In genomic region chr5:151673421-151673820, GRCh38 we compare ENCODE assay signal across 18 cellular contexts. TPM values are rescaled to one million over a fixed set of nuclear protein-coding genes. Genes with fewer than 3 reads are reported as not detected.
A peak's percentile ranks its signal among the peaks of the same experiment; 100 is the strongest.
DNase-seq lines count a peak whose midpoint lies in the region; ATAC-seq and TF ChIP-seq lines count a peak whose summit lies in the region.
"Had no signal": no experiment of that assay in that cellular context is flagged by ENCODE, and none has a peak within 500 bp of the region (broad histone marks: within the 10 kb centered on the region; RNA-seq: fewer than 3 reads in every experiment).

No MANE protein-coding gene starts in this region.

- intact Hi-C loops in breast epithelium (cut with DNase I; ENCODE audit: low total_unique reads): no loop called here
- intact Hi-C loops in MCF 10A (cut with micrococcal nuclease): no loop called here
- intact Hi-C loops in esophagus muscularis mucosa (cut with DNase I): no loop called here

- DNase-seq in breast epithelium (ENCODE audit: low spot score in 2 of 2) (no peak), MCF 10A (ENCODE audit: unreplicated experiment) (no peak), esophagus muscularis mucosa (ENCODE audit: extremely low spot score) (no peak), progenitor cell of endocrine pancreas (ENCODE audit: low spot score, unreplicated experiment) (no peak), upper lobe of left lung (no peak), occipital lobe (lab: John Stamatoyannopoulos, UW) (no peak), NCI-H1105 treated with DMSO at 0.1 percent for 48 hours (lab: John Stamatoyannopoulos, UW) (no peak), NCI-H2081 (lab: John Stamatoyannopoulos, UW) (no peak)
- DNase-seq: 8988T; activated naive CD4-positive, alpha-beta T cell treated with anti-CD3 and anti-CD28 coated beads, Interleukin-2, amount 10 ng/mL, durations not matched to agents 7 days and 5 days; activated T-cell treated with anti-CD3 and anti-CD28 coated beads for 4 hours; naive thymus-derived CD8-positive, alpha-beta T cell; NCI-H526; stimulated activated CD4-positive, alpha-beta T cell treated with anti-CD3 and anti-CD28 coated beads, Interleukin-4, amount 100 ng/mL, for 1 hour had no signal

- ATAC-seq in upper lobe of left lung (ENCODE audit: low FRiP score in 2 of 2): no peak
- ATAC-seq: left lobe of liver; naive thymus-derived CD8-positive, alpha-beta T cell had no signal

- no peak overlapping the region for H3K4me3 Mint-ChIP-seq in MCF 10A (ENCODE audit: unreplicated experiment)
- H3K4me3 Mint-ChIP-seq in progenitor cell of endocrine pancreas (ENCODE audit: low read depth): no peak overlapping the region
- H3K4me3 Mint-ChIP-seq: activated naive CD4-positive, alpha-beta T cell treated with anti-CD3 and anti-CD28 coated beads, Interleukin-2, amount 10 ng/mL, durations not matched to agents 7 days and 5 days; IgD-negative memory B cell; naive thymus-derived CD8-positive, alpha-beta T cell; type B pancreatic cell had no signal

- H3K4me1 ChIP-seq in breast epithelium (peaks cover 10 to 42% of the 10 kb centered on the region in 2 donors), esophagus muscularis mucosa (peaks cover 89 to 98% (median 93%) of the 10 kb centered on the region in 4 donors), upper lobe of left lung (peaks cover 80 to 97% (median 88%) of the 10 kb centered on the region in 4 donors)

- H3K27ac ChIP-seq in breast epithelium (peak overlapping the region; percentile 79 to 95), esophagus muscularis mucosa (replicated peaks in 1 of 4) (peak overlapping the region; percentile 79 to 86 (median 84)), upper lobe of left lung (peak overlapping the region; percentile 83 to 91 (median 86))
- H3K27ac ChIP-seq: C4-2B had no signal

- H3K27ac Mint-ChIP-seq in MCF 10A (ENCODE audit: low read depth, unreplicated experiment) (no peak overlapping the region), progenitor cell of endocrine pancreas (peak overlapping the region; percentile 26)
- H3K27ac Mint-ChIP-seq: activated naive CD4-positive, alpha-beta T cell treated with anti-CD3 and anti-CD28 coated beads, Interleukin-2, amount 10 ng/mL, durations not matched to agents 7 days and 5 days; IgD-negative memory B cell; naive thymus-derived CD8-positive, alpha-beta T cell; type B pancreatic cell had no signal

- TF ChIP-seq EP300 in esophagus muscularis mucosa (IDR thresholded peaks at IDR 0.05) (no peak), upper lobe of left lung (IDR thresholded peaks at IDR 0.05) (no peak)

- H3K36me3 Mint-ChIP-seq in MCF 10A (ENCODE audit: insufficient read depth, unreplicated experiment) (peaks cover 19% of the 10 kb centered on the region), progenitor cell of endocrine pancreas (ENCODE audit: insufficient read depth) (no peaks in the 10 kb centered on the region)
- H3K36me3 Mint-ChIP-seq: activated naive CD4-positive, alpha-beta T cell treated with anti-CD3 and anti-CD28 coated beads, Interleukin-2, amount 10 ng/mL, durations not matched to agents 7 days and 5 days; naive thymus-derived CD8-positive, alpha-beta T cell had no signal

- 64% methylated on average over 4 of the region's 4 CpGs for WGBS in esophagus muscularis mucosa
- 56 to 57% methylated on average over 4 of the region's 4 CpGs for WGBS in upper lobe of left lung, 2 donors

- no peaks in the 10 kb centered on the region for H3K27me3 Mint-ChIP-seq in MCF 10A (ENCODE audit: insufficient read depth, unreplicated experiment)
- H3K27me3 Mint-ChIP-seq in progenitor cell of endocrine pancreas: peaks cover 11% of the 10 kb centered on the region
- H3K27me3 Mint-ChIP-seq: naive thymus-derived CD8-positive, alpha-beta T cell; type B pancreatic cell had no signal

- POLR2A ChIA-PET in MCF 10A (lab: Yijun Ruan, JAX): no interaction called here

- H3K4me3 ChIP-seq in breast epithelium (no peak overlapping the region), esophagus muscularis mucosa (no peak overlapping the region), upper lobe of left lung (no peak overlapping the region)

- no peak for TF ChIP-seq POLR2A in breast epithelium (IDR thresholded peaks at IDR 0.05)
- TF ChIP-seq POLR2A in esophagus muscularis mucosa (IDR thresholded peaks at IDR 0.05; ENCODE audit: low read depth): no peak
- TF ChIP-seq POLR2A in upper lobe of left lung (IDR thresholded peaks at IDR 0.05): no peak

- H3K9me3 Mint-ChIP-seq in MCF 10A (ENCODE audit: unreplicated experiment): no peaks in the 10 kb centered on the region
- H3K9me3 Mint-ChIP-seq in progenitor cell of endocrine pancreas (ENCODE audit: low read depth): no peaks in the 10 kb centered on the region
- H3K9me3 Mint-ChIP-seq: activated naive CD4-positive, alpha-beta T cell treated with anti-CD3 and anti-CD28 coated beads, Interleukin-2, amount 10 ng/mL, durations not matched to agents 7 days and 5 days; IgD-negative memory B cell; naive thymus-derived CD8-positive, alpha-beta T cell; type B pancreatic cell had no signal

- TF ChIP-seq CTCF in breast epithelium (IDR thresholded peaks at IDR 0.05) (no peak), MCF 10A (IDR thresholded peaks at IDR 0.05; ENCODE audit: unreplicated experiment) (no peak), esophagus muscularis mucosa (IDR thresholded peaks at IDR 0.05) (no peak), progenitor cell of endocrine pancreas (IDR thresholded peaks at IDR 0.05; ENCODE audit: unreplicated experiment) (no peak), upper lobe of left lung (IDR thresholded peaks at IDR 0.05) (no peak)

- BruUV-seq in MCF 10A (replicated peaks; lab: Mats Ljungman, UMichigan): no TSS peak

- CTCF ChIA-PET in MCF 10A (lab: Yijun Ruan, JAX): interaction anchor here (2.0 to 9.2 kb wide), 4 partner anchors 10 to 69 kb away, joined by 10 to 94 read pairs (median 59); no protein-coding TSS in a partner anchor

- H3K27me3 ChIP-seq in breast epithelium (no peaks in the 10 kb centered on the region), esophagus muscularis mucosa (no peaks in the 10 kb centered on the region), upper lobe of left lung (no peaks in the 10 kb centered on the region)

- H3K9me3 ChIP-seq in breast epithelium: no peaks in the 10 kb centered on the region
- no peaks in the 10 kb centered on the region for H3K9me3 ChIP-seq in esophagus muscularis mucosa
- no peaks in the 10 kb centered on the region for H3K9me3 ChIP-seq in upper lobe of left lung

- H3K4me1 Mint-ChIP-seq in MCF 10A (ENCODE audit: insufficient read depth, unreplicated experiment) (peaks cover 23% of the 10 kb centered on the region), progenitor cell of endocrine pancreas (ENCODE audit: low read depth) (peaks cover 20% of the 10 kb centered on the region)
- H3K4me1 Mint-ChIP-seq: activated naive CD4-positive, alpha-beta T cell treated with anti-CD3 and anti-CD28 coated beads, Interleukin-2, amount 10 ng/mL, durations not matched to agents 7 days and 5 days; IgD-negative memory B cell had no signal

- no peaks in the 10 kb centered on the region for H3K36me3 ChIP-seq in breast epithelium
- peaks cover 28 to 79% (median 61%) of the 10 kb centered on the region in 4 donors for H3K36me3 ChIP-seq in esophagus muscularis mucosa
- H3K36me3 ChIP-seq in upper lobe of left lung: peaks cover 7 to 70% (median 21%) of the 10 kb centered on the region in 4 donors

RNA-seq across cellular contexts. Expression of gene SPARC, which starts 13.3 kb away (rescaled TPM):
- 1,000 to 10,000 TPM in 1 of 3 donors, 100 to 1,000 TPM in 2; 220 to 2,507 (median 295) TPM for total RNA-seq in breast epithelium
- total RNA-seq in MCF 10A (2022): 17.4 and 32.6 TPM in 2 replicates
- total RNA-seq in esophagus muscularis mucosa: 100 to 1,000 TPM; 269 to 875 (median 432) TPM
- 55.2 and 83.9 TPM in 2 replicates for total RNA-seq in progenitor cell of endocrine pancreas
- total RNA-seq in upper lobe of left lung: 1,000 to 10,000 TPM in 1 of 6 donors, 100 to 1,000 TPM in 5; 234 to 1,553 (median 581) TPM
- total RNA-seq in occipital lobe: 90.8 TPM
- total RNA-seq: naive thymus-derived CD8-positive, alpha-beta T cell had no signal
